In the genomic region with DNA sequence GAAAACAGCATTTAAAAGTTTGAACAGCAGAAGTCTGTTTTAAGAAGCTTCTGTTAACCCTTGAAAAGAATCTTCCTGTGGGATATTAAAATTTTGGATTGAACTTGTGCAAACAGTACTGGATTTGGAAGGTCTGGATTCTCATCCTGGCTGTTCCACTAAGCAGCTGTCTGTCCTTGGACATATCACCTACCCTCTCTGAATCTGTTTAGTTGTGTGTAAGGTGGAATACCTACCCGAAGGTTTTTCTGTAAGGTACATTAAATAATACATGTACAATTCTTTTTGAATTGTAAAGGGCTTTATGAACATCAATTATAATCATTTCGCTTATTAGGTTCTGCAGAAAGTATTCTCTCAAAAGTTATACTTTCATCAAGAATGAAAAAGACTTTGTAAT, we compare ENCODE assay signal across 8 cellular contexts. TPM values are rescaled to one million over a fixed set of nuclear protein-coding genes. Genes with fewer than 3 reads are reported as not detected.
DNase-seq lines count a peak whose midpoint lies in the region; ATAC-seq and TF ChIP-seq lines count a peak whose summit lies in the region.

No MANE protein-coding gene starts in this region.

- peak overlapping the region; percentile 68 for H3K4me3 ChIP-seq in CD8-positive, alpha-beta memory T cell (ENCODE audit: low read length)
- H3K4me3 ChIP-seq in OCI-LY7 (ENCODE audit: low read depth, low read length, poor library complexity, severe bottlenecking), result peak overlapping the region; percentile 74

- no peaks in the 10 kb centered on the region for H4K20me1 ChIP-seq in OCI-LY7 (ENCODE audit: insufficient read depth, low read length)

- peaks cover 67% of the 10 kb centered on the region for H3K4me1 ChIP-seq in CD8-positive, alpha-beta memory T cell (ENCODE audit: insufficient read depth, low read length)
- peaks cover 44% of the 10 kb centered on the region for H3K4me1 ChIP-seq in OCI-LY7 (ENCODE audit: insufficient read depth, low read length, poor library complexity, severe bottlenecking)

- peak overlapping the region; percentile 77 for H3K27ac ChIP-seq in CD8-positive, alpha-beta memory T cell (ENCODE audit: low read depth, low read length)
- H3K27ac ChIP-seq in OCI-LY7 (ENCODE audit: low read depth, low read length, poor library complexity, severe bottlenecking), result peak overlapping the region; percentile 92

- intact Hi-C loops in OCI-LY7 (cut with micrococcal nuclease; ENCODE audit: unreplicated experiment), result loop anchor here (5.0 kb wide), 1 partner anchor 222 kb away; no protein-coding TSS in a partner anchor

- H3K4me3 Mint-ChIP-seq in CD8-positive, alpha-beta memory T cell, result peak overlapping the region; percentile 83 to 100 (median 93)
- peak overlapping the region; percentile 86 to 87 for H3K4me3 Mint-ChIP-seq in effector memory CD8-positive, alpha-beta T cell
- H3K4me3 Mint-ChIP-seq in osteocyte (ENCODE audit: unreplicated experiment), result peak overlapping the region; percentile 87
- H3K4me3 Mint-ChIP-seq in stimulated activated naive B cell treated with anti-CD40 and anti-IgM and Interleukin-4, amounts not matched to agents 10 μg/mL and 1 μg/mL and 100 μg/mL, for 72 hours, result peak overlapping the region in 1 of 2 donors; percentile 69

- H3K9me2 ChIP-seq in OCI-LY7 (ENCODE audit: insufficient read depth, low read length), result no peaks in the 10 kb centered on the region

- peak overlapping the region; percentile 92 for H3K4me2 ChIP-seq in OCI-LY7 (ENCODE audit: low read length)

- H3K36me3 Mint-ChIP-seq in CD8-positive, alpha-beta memory T cell, result peaks cover 4 to 60% (median 6%) of the 10 kb centered on the region in 3 donors
- peaks cover 76% of the 10 kb centered on the region for H3K36me3 Mint-ChIP-seq in effector memory CD8-positive, alpha-beta T cell (ENCODE audit: insufficient read depth)
- H3K36me3 Mint-ChIP-seq in osteocyte (ENCODE audit: unreplicated experiment), result peaks cover 10% of the 10 kb centered on the region
- peaks cover 3 to 10% of the 10 kb centered on the region in 2 donors for H3K36me3 Mint-ChIP-seq in stimulated activated naive B cell treated with anti-CD40 and anti-IgM and Interleukin-4, amounts not matched to agents 10 μg/mL and 1 μg/mL and 100 μg/mL, for 72 hours

- H3K9me3 Mint-ChIP-seq in CD8-positive, alpha-beta memory T cell, result no peaks in the 10 kb centered on the region
- H3K9me3 Mint-ChIP-seq in effector memory CD8-positive, alpha-beta T cell, result no peaks in the 10 kb centered on the region
- H3K9me3 Mint-ChIP-seq in osteocyte (ENCODE audit: unreplicated experiment), result no peaks in the 10 kb centered on the region
- no peaks in the 10 kb centered on the region for H3K9me3 Mint-ChIP-seq in stimulated activated naive B cell treated with anti-CD40 and anti-IgM and Interleukin-4, amounts not matched to agents 10 μg/mL and 1 μg/mL and 100 μg/mL, for 72 hours

- peak overlapping the region; percentile 22; the same call in 1 of the 2 replicates for H2AFZ ChIP-seq in OCI-LY7 (ENCODE audit: low read length)

- H3K9me3 ChIP-seq in CD8-positive, alpha-beta memory T cell (ENCODE audit: low read length), result no peaks in the 10 kb centered on the region
- peaks cover 13% of the 10 kb centered on the region; the same call in 1 of the 2 replicates for H3K9me3 ChIP-seq in OCI-LY7 (ENCODE audit: low read length)

- POLR2A ChIA-PET in CD8-positive, alpha-beta memory T cell (lab: Charles Lee), result interaction anchor here (1.3 kb wide), 1 partner anchor 71 kb away, joined by 6 read pairs; no protein-coding TSS in a partner anchor
- POLR2A ChIA-PET in OCI-LY7 (lab: Charles Lee), result interaction anchor here (1.0 to 2.3 kb wide), 3 partner anchors 9 to 71 kb away, joined by 3 to 6 read pairs (median 5); no protein-coding TSS in a partner anchor

- ATAC-seq in effector memory CD8-positive, alpha-beta T cell (replicated peaks), result no peak
- ATAC-seq in HG03378 (IDR thresholded peaks at IDR 0.05; ENCODE audit: unreplicated experiment) (no peak), GM21619 (IDR thresholded peaks at IDR 0.05; ENCODE audit: unreplicated experiment) (no peak)
- ATAC-seq in stimulated activated naive B cell treated with anti-CD40 and anti-IgM and Interleukin-4, amounts not matched to agents 10 μg/mL and 1 μg/mL and 100 μg/mL, for 72 hours (replicated peaks), result no peak

- H3K27me3 Mint-ChIP-seq in CD8-positive, alpha-beta memory T cell, result peaks cover 0 to 1% of the 10 kb centered on the region in 2 donors
- H3K27me3 Mint-ChIP-seq in effector memory CD8-positive, alpha-beta T cell, result no peaks in the 10 kb centered on the region
- no peaks in the 10 kb centered on the region for H3K27me3 Mint-ChIP-seq in osteocyte (ENCODE audit: unreplicated experiment)
- no peaks in the 10 kb centered on the region for H3K27me3 Mint-ChIP-seq in stimulated activated naive B cell treated with anti-CD40 and anti-IgM and Interleukin-4, amounts not matched to agents 10 μg/mL and 1 μg/mL and 100 μg/mL, for 72 hours

- no peak for TF ChIP-seq CTCF in OCI-LY7 (conservative IDR thresholded peaks at IDR 0.05; ENCODE audit: low read length)
- no peak for TF ChIP-seq CTCF in osteocyte (IDR thresholded peaks at IDR 0.05)

- H3K27ac Mint-ChIP-seq in CD8-positive, alpha-beta memory T cell, result peak overlapping the region in 7 of 8 donors; percentile 92 to 98 (median 97)
- peak overlapping the region; percentile 87 to 99 for H3K27ac Mint-ChIP-seq in effector memory CD8-positive, alpha-beta T cell
- peak overlapping the region; percentile 2 for H3K27ac Mint-ChIP-seq in osteocyte (ENCODE audit: unreplicated experiment)
- H3K27ac Mint-ChIP-seq in stimulated activated naive B cell treated with anti-CD40 and anti-IgM and Interleukin-4, amounts not matched to agents 10 μg/mL and 1 μg/mL and 100 μg/mL, for 72 hours, result no peak overlapping the region

- BruUV-seq in OCI-LY7 (replicated peaks; lab: Mats Ljungman, UMichigan), result no TSS peak

- no peaks in the 10 kb centered on the region for H3K27me3 ChIP-seq in CD8-positive, alpha-beta memory T cell (ENCODE audit: insufficient read depth, low read length, poor library complexity, severe bottlenecking)

- peaks cover 53% of the 10 kb centered on the region for H3K79me2 ChIP-seq in OCI-LY7 (ENCODE audit: insufficient read depth, low read depth, low read length)

- CTCF ChIA-PET in CD8-positive, alpha-beta memory T cell (lab: Charles Lee), result interaction anchor here (1.4 to 2.3 kb wide), 5 partner anchors 13 to 71 kb away, joined by 5 to 20 read pairs (median 7); no protein-coding TSS in a partner anchor
- CTCF ChIA-PET in OCI-LY7 (lab: Charles Lee; ENCODE audit: unreplicated experiment), result no interaction called here

- peaks cover 64 to 75% (median 67%) of the 10 kb centered on the region in 3 donors for H3K4me1 Mint-ChIP-seq in CD8-positive, alpha-beta memory T cell
- peaks cover 45 to 55% of the 10 kb centered on the region in 2 donors for H3K4me1 Mint-ChIP-seq in effector memory CD8-positive, alpha-beta T cell (ENCODE audit: low read depth in 2 of 2)
- H3K4me1 Mint-ChIP-seq in osteocyte (ENCODE audit: unreplicated experiment), result peaks cover 31% of the 10 kb centered on the region
- peaks cover 29 to 41% of the 10 kb centered on the region in 2 donors for H3K4me1 Mint-ChIP-seq in stimulated activated naive B cell treated with anti-CD40 and anti-IgM and Interleukin-4, amounts not matched to agents 10 μg/mL and 1 μg/mL and 100 μg/mL, for 72 hours

- peaks cover 12% of the 10 kb centered on the region for H3K36me3 ChIP-seq in CD8-positive, alpha-beta memory T cell (ENCODE audit: insufficient read depth, low read length)
- peaks cover 35% of the 10 kb centered on the region for H3K36me3 ChIP-seq in OCI-LY7 (ENCODE audit: insufficient read depth, low read length)

- DNase-seq in CD8-positive, alpha-beta memory T cell, result no peak
- DNase-seq in OCI-LY7 (ENCODE audit: low spot score), result no peak
- no peak for DNase-seq in effector memory CD8-positive, alpha-beta T cell
- no peak for DNase-seq in osteocyte (ENCODE audit: extremely low spot score, unreplicated experiment)
- no peak for DNase-seq in NCI-H524 (lab: John Stamatoyannopoulos, UW)
- no peak for DNase-seq in stimulated activated naive B cell treated with anti-CD40 and anti-IgM and Interleukin-4, amounts not matched to agents 10 μg/mL and 1 μg/mL and 100 μg/mL, for 72 hours

RNA-seq across cellular contexts. Expression of a gene that starts 2.2 kb away (rescaled TPM):
- 10 to 100 TPM; 88.4 to 96.1 TPM for total RNA-seq in CD8-positive, alpha-beta memory T cell
- 540 TPM for polyA plus RNA-seq in CD8-positive, alpha-beta memory T cell
- 59.0 and 70.6 TPM in 2 replicates for total RNA-seq in OCI-LY7 (2014; rRNA removed; shearing (Covaris generic))
- total RNA-seq in OCI-LY7 (2022) (116 and 131 TPM in 2 replicates), osteocyte (106 TPM in 2 replicates)

RNA-seq across cellular contexts. Expression of a gene that starts 45.0 kb away (rescaled TPM):
- 10 to 100 TPM; 36.4 to 41.1 TPM for total RNA-seq in CD8-positive, alpha-beta memory T cell
- polyA plus RNA-seq in CD8-positive, alpha-beta memory T cell, result 34.9 TPM
- total RNA-seq in OCI-LY7 (2014; rRNA removed; shearing (Covaris generic)), result 8.9 and 34.4 TPM in 2 replicates
- total RNA-seq in OCI-LY7 (2022) (32.4 and 34.8 TPM in 2 replicates), osteocyte (35.2 and 39.5 TPM in 2 replicates)

RNA-seq across cellular contexts. Expression of a gene that starts 45.5 kb away (rescaled TPM):
- total RNA-seq in CD8-positive, alpha-beta memory T cell, result 10 to 100 TPM; 57.4 to 63.1 TPM
- polyA plus RNA-seq in CD8-positive, alpha-beta memory T cell, result 57.5 TPM
- 46.7 and 54.1 TPM in 2 replicates for total RNA-seq in OCI-LY7 (2014; rRNA removed; shearing (Covaris generic))
- total RNA-seq in OCI-LY7 (2022) (92.2 and 109 TPM in 2 replicates), osteocyte (55.3 and 60.8 TPM in 2 replicates)
